ENCODE assay signal across 23 cellular contexts in genomic region chr5:141696431-141696830, GRCh38.
"Had no signal": no experiment of that assay in that cellular context is flagged by ENCODE, and none has a peak within 500 bp of the region (broad histone marks: within the 10 kb centered on the region; RNA-seq: fewer than 3 reads in every experiment).

No MANE protein-coding gene starts in this region.

- H3K27ac ChIP-seq: Peyer's patch had no signal

- DNase-seq: activated B cell treated with CpG ODN at 0.5 μM for 24 hours; activated CD4-positive, alpha-beta memory T cell treated with anti-CD3 and anti-CD28 coated beads for 36 hours; activated CD4-positive, alpha-beta T cell treated with anti-CD3 and anti-CD28 coated beads for 1 hour; activated CD4-positive, alpha-beta T cell treated with anti-CD3 and anti-CD28 coated beads, Interleukin-2, amount 10 ng/mL, durations not matched to agents 24 days and 14 days; activated CD8-positive, alpha-beta memory T cell treated with anti-CD3 and anti-CD28 coated beads for 24 hours; activated gamma-delta T cell; activated naive CD4-positive, alpha-beta T cell treated with anti-CD3 and anti-CD28 coated beads, Interleukin-2, amount 10 ng/mL, durations not matched to agents 7 days and 5 days; activated naive CD8-positive, alpha-beta T cell treated with anti-CD3 and anti-CD28 coated beads for 36 hours; activated T-cell treated with anti-CD3 and anti-CD28 coated beads, Interleukin-2, amount 50 U/mL, for 48 hours; Karpas-422; MM.1S; NCI-H1105; NCI-H1436; NCI-H2029 treated with DMSO at 0.1 percent for 48 hours; NCI-H345; NCI-H510A; NCI-H526 treated with DMSO at 0.1 percent for 48 hours; NCI-H82; OCI-M1; Peyer's patch; SHP77 treated with DMSO at 0.1 percent for 48 hours had no signal

- H3K9me3 Mint-ChIP-seq: activated B cell treated with CpG ODN at 0.5 μM for 24 hours; activated CD4-positive, alpha-beta memory T cell treated with anti-CD3 and anti-CD28 coated beads for 36 hours; activated CD4-positive, alpha-beta T cell treated with anti-CD3 and anti-CD28 coated beads, Interleukin-2, amount 10 ng/mL, durations not matched to agents 24 days and 14 days; activated naive CD4-positive, alpha-beta T cell treated with anti-CD3 and anti-CD28 coated beads, Interleukin-2, amount 10 ng/mL, durations not matched to agents 7 days and 5 days; activated naive CD8-positive, alpha-beta T cell treated with anti-CD3 and anti-CD28 coated beads for 36 hours; activated T-helper 17 cell treated with anti-CD3 and anti-CD28 coated beads, Interleukin-2, amount 50 U/mL, for 72 hours; T-helper 1 cell treated with Interleukin-12 subunit alpha and Interleukin-12 subunit beta and Interleukin-4 antibody, amounts not matched to agents 30 μg/mL and 1 μg/mL, for 36 hours had no signal

- ATAC-seq: activated T-helper 17 cell treated with anti-CD3 and anti-CD28 coated beads, Interleukin-2, amount 50 U/mL, for 72 hours had no signal

- H3K36me3 ChIP-seq: Peyer's patch had no signal

- H3K27ac Mint-ChIP-seq: activated B cell treated with CpG ODN at 0.5 μM for 24 hours; activated CD4-positive, alpha-beta memory T cell treated with anti-CD3 and anti-CD28 coated beads for 36 hours; activated CD4-positive, alpha-beta T cell treated with anti-CD3 and anti-CD28 coated beads, Interleukin-2, amount 10 ng/mL, durations not matched to agents 24 days and 14 days; activated naive CD4-positive, alpha-beta T cell treated with anti-CD3 and anti-CD28 coated beads, Interleukin-2, amount 10 ng/mL, durations not matched to agents 7 days and 5 days; activated naive CD8-positive, alpha-beta T cell treated with anti-CD3 and anti-CD28 coated beads for 36 hours; T-helper 1 cell treated with Interleukin-12 subunit alpha and Interleukin-12 subunit beta and Interleukin-4 antibody, amounts not matched to agents 30 μg/mL and 1 μg/mL, for 36 hours had no signal

- H3K36me3 Mint-ChIP-seq: activated CD4-positive, alpha-beta memory T cell treated with anti-CD3 and anti-CD28 coated beads for 36 hours; activated naive CD4-positive, alpha-beta T cell treated with anti-CD3 and anti-CD28 coated beads, Interleukin-2, amount 10 ng/mL, durations not matched to agents 7 days and 5 days; activated naive CD8-positive, alpha-beta T cell treated with anti-CD3 and anti-CD28 coated beads for 36 hours had no signal

- H3K4me3 ChIP-seq: Peyer's patch had no signal

- H3K4me3 Mint-ChIP-seq: activated B cell treated with CpG ODN at 0.5 μM for 24 hours; activated CD4-positive, alpha-beta memory T cell treated with anti-CD3 and anti-CD28 coated beads for 36 hours; activated CD4-positive, alpha-beta T cell treated with anti-CD3 and anti-CD28 coated beads, Interleukin-2, amount 10 ng/mL, durations not matched to agents 24 days and 14 days; activated naive CD4-positive, alpha-beta T cell treated with anti-CD3 and anti-CD28 coated beads, Interleukin-2, amount 10 ng/mL, durations not matched to agents 7 days and 5 days; activated naive CD8-positive, alpha-beta T cell treated with anti-CD3 and anti-CD28 coated beads for 36 hours; activated T-helper 17 cell treated with anti-CD3 and anti-CD28 coated beads, Interleukin-2, amount 50 U/mL, for 72 hours; T-helper 1 cell treated with Interleukin-12 subunit alpha and Interleukin-12 subunit beta and Interleukin-4 antibody, amounts not matched to agents 30 μg/mL and 1 μg/mL, for 36 hours had no signal

- H3K9me3 ChIP-seq: Peyer's patch had no signal
